14 cellular contexts compared by ENCODE assay signal in the genomic region with DNA sequence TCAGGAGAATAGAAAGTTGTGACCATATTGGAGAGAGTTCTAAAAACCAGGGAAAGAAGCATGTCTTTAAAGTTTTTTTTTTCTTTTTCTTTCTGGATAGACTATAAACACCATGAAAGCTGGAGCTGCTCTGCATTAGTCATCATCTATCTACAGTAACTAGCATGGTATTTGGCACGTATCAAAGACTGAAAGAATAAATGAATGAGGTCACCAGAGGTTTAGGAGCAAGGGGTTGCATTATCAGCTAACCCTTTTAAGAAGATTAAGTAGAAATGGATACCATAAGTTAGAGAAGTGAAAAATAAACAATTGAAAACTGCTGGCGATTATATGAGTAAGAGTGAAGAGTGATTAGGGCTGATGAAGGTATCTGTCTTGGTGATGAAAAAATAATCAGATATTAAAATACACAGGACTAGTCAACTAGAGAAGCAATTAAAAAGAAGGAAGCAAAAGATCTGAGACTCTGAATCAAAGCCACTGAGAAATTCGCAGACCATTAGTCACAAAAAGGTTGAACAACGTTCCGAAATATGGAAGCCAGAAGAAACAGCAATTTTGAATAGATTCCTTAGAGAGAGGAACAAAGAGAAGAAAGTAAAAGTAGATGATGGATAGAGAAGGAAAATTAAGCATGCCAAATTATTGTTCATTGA.
DNase-seq lines count a peak whose midpoint lies in the region; ATAC-seq, FAIRE-seq and TF ChIP-seq lines count a peak whose summit lies in the region.
"Had no signal": no experiment of that assay in that cellular context is flagged by ENCODE, and none has a peak within 500 bp of the region (broad histone marks: within the 10 kb centered on the region; RNA-seq: fewer than 3 reads in every experiment).

No MANE protein-coding gene starts in this region.

- WGBS in GM12878 (ENCODE audit: insufficient coverage, insufficient replicate concordance, low lambda C conversion rate, missing lambda C conversion rate): 18% methylated on average over 5 of the region's 5 CpGs

- SMC1A ChIA-PET in GM12878 (lab: Charles Lee; ENCODE audit: uncharacterized antibody, unreplicated experiment): interaction anchor here (0.8 to 2.0 kb wide), 2 partner anchors 9 to 140 kb away, joined by 3 to 9 read pairs; no protein-coding TSS in a partner anchor

- no peak overlapping the region for H3K9ac ChIP-seq in GM12878 (ENCODE audit: control insufficient read depth, insufficient read depth, low read length)

- BruUV-seq in GM12878 (replicated peaks; lab: Mats Ljungman, UMichigan): no TSS peak

- no peak for TF ChIP-seq POLR2A in GM12878 (IDR thresholded peaks at IDR 0.05; ENCODE audit: low read depth, low read length)

- RAD21 ChIA-PET in GM12878 (lab: Charles Lee; ENCODE audit: unreplicated experiment): interaction anchor here (0.6 to 1.0 kb wide), 3 partner anchors 9 to 154 kb away, joined by 3 read pairs; no protein-coding TSS in a partner anchor

- POLR2A ChIA-PET in AG04450 (lab: Yijun Ruan, JAX): no interaction called here
- POLR2A ChIA-PET in GM12878 (lab: Charles Lee): no interaction called here

- no peak overlapping the region for H3K4me3 ChIP-seq in AG04450 (ENCODE audit: low read depth, low read length)
- H3K4me3 ChIP-seq in GM12878: no peak overlapping the region
- H3K4me3 ChIP-seq: GM23338 had no signal

- H3K27ac ChIP-seq in AG04450 (ENCODE audit: low read depth, low read length) (no peak overlapping the region), GM12878 (ENCODE audit: control insufficient read depth, insufficient read depth) (no peak overlapping the region)
- H3K27ac ChIP-seq: C4-2B had no signal

- ATAC-seq in GM12878: no peak
- ATAC-seq in GM21619 (IDR thresholded peaks at IDR 0.05; ENCODE audit: unreplicated experiment): no peak
- ATAC-seq: activated CD8-positive, alpha-beta T cell treated with anti-CD3 and anti-CD28 coated beads for 36 hours; activated naive CD4-positive, alpha-beta T cell treated with anti-CD3 and anti-CD28 coated beads, Interleukin-2, amount 50 U/mL, for 72 hours; GM23338 had no signal

- TF ChIP-seq CTCF in AG04450 (IDR thresholded peaks at IDR 0.05; ENCODE audit: low read depth, low read length) (no peak), GM12878 (IDR thresholded peaks at IDR 0.05 in 2 of 3, conservative IDR thresholded peaks at IDR 0.05 in 1 of 3; ENCODE audit: control insufficient read depth in 2 of 3, extremely low read depth in 1 of 3, insufficient read depth in 1 of 3, low read depth in 3 of 3, low read length in 3 of 3) (no peak), GM10266 (IDR thresholded peaks at IDR 0.05; ENCODE audit: control insufficient read depth, insufficient read depth, low read depth, missing control alignments) (no peak)

- H2AFZ ChIP-seq in GM12878 (ENCODE audit: control insufficient read depth, low read depth, low read length): no peak overlapping the region
- H2AFZ ChIP-seq: GM23338 had no signal

- CTCF ChIA-PET in AG04450 (lab: Charles Lee) (interaction anchor here (1.1 kb wide), 1 partner anchor 666 kb away, joined by 3 read pairs; no protein-coding TSS in a partner anchor), GM12878 (lab: Yijun Ruan, JAX) (interaction anchor here (1.0 to 1.6 kb wide), 3 partner anchors 66 to 141 kb away, joined by 3 to 4 read pairs (median 3); no protein-coding TSS in a partner anchor)

- FAIRE-seq in GM12878 (lab: Jason Lieb, UNC): no peak

- no peak overlapping the region for H3K4me2 ChIP-seq in GM12878 (ENCODE audit: control insufficient read depth, insufficient read depth)
- H3K4me2 ChIP-seq: GM23338 had no signal

- DNase-seq in AG04450 (ENCODE audit: low read depth, low spot score) (peak; percentile 49), HS-27A (ENCODE audit: low read depth) (peak; percentile 90), GM12878 (ENCODE audit: low read depth, low spot score) (no peak), kidney tubule cell (ENCODE audit: low spot score) (peak; percentile 81), NCI-H510A (lab: John Stamatoyannopoulos, UW) (no peak), GM10266 (ENCODE audit: extremely low spot score) (no peak), SK-N-DZ (ENCODE audit: low spot score) (no peak)
- DNase-seq: activated CD8-positive, alpha-beta T cell treated with anti-CD3 and anti-CD28 coated beads for 36 hours; effector memory CD4-positive, alpha-beta T cell; NCI-H187 treated with DMSO at 0.1 percent for 48 hours had no signal

- in situ Hi-C loops in GM12878 (cut with MboI): no loop called here

- intact Hi-C loops in GM12878 (cut with micrococcal nuclease; ENCODE audit: unreplicated experiment): no loop called here

- H3K9me3 ChIP-seq in AG04450 (ENCODE audit: control insufficient read depth, insufficient read depth, low read length) (no peaks in the 10 kb centered on the region), GM12878 (replicated peaks; ENCODE audit: control insufficient read depth, insufficient read depth, low read length) (no peaks in the 10 kb centered on the region)

- no peaks in the 10 kb centered on the region for H3K36me3 ChIP-seq in GM12878 (ENCODE audit: control insufficient read depth in 2 of 2, insufficient read depth in 2 of 2, low read length in 1 of 2)

- H3K27me3 ChIP-seq in AG04450 (ENCODE audit: control insufficient read depth, insufficient read depth, low read length) (no peaks in the 10 kb centered on the region), GM12878 (replicated peaks in 1 of 2; ENCODE audit: control insufficient read depth in 2 of 2, insufficient read depth in 2 of 2, low read length in 1 of 2) (no peaks in the 10 kb centered on the region)

- H4K20me1 ChIP-seq in GM12878 (ENCODE audit: control insufficient read depth, insufficient read depth): no peaks in the 10 kb centered on the region

- TF ChIP-seq EP300 in GM12878 (IDR thresholded peaks at IDR 0.05; ENCODE audit: borderline replicate concordance in 1 of 2, control insufficient read depth in 1 of 2, low read depth in 2 of 2, low read length in 2 of 2): no peak

- no peaks in the 10 kb centered on the region for H3K4me1 ChIP-seq in GM12878 (ENCODE audit: control insufficient read depth, insufficient read depth, low read length)

- no peak for TF ChIP-seq RAD21 in GM12878 (IDR thresholded peaks at IDR 0.05; ENCODE audit: insufficient read depth, low read depth, low read length)

- no peaks in the 10 kb centered on the region for H3K79me2 ChIP-seq in GM12878 (ENCODE audit: control insufficient read depth, insufficient read depth, low read length)

TF ChIP-seq in GM12878, 131 proteins besides CTCF, POLR2A, EP300 and RAD21:
- TF ChIP-seq ATF7 (IDR thresholded peaks at IDR 0.05; ENCODE audit: low read depth): peak; percentile 16; the same call in 1 of the 2 replicates
- TF ChIP-seq MTA2 (IDR thresholded peaks at IDR 0.05; ENCODE audit: low read depth): peak; percentile 64; the same call in 1 of the 2 replicates
- TF ChIP-seq BRCA1 (IDR thresholded peaks at IDR 0.05; ENCODE audit: low read depth, low read length): no peak
- TF ChIP-seq ZNF24 (IDR thresholded peaks at IDR 0.05): peak; percentile 97

Comparison
In these comparisons a context has a peak if more than half of its experiments do, and no peak if none do; other contexts are left out.
1. DNase-seq: peak in AG04450 (single experiment), HS-27A (single experiment) and kidney tubule cell (single experiment); none in GM12878 (single experiment), NCI-H510A (single experiment), GM10266 (single experiment) and SK-N-DZ (single experiment).